Comparison of ENCODE assay signal across 19 cellular contexts in the genomic region with DNA sequence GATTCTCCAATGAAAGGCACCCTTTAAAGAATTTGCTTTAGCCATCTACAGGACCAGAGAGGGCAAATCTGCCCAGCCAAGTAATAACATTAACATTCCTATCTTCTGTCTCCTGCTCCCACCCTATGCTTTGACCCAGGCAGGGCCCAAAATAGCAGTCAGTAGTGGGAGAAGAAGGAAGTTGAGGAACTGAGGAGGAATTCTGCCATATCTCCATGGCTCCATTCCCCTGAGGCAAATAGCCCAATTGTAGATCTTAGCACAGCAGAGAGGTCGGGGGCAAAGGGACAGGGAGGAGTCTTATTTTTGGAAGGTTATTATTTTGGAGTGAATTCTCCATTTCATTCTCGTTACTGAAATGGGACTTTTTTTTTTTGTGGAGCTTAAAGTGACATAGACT.
DNase-seq lines count a peak whose midpoint lies in the region; ATAC-seq, FAIRE-seq and TF ChIP-seq lines count a peak whose summit lies in the region.
"Had no signal": no experiment of that assay in that cellular context is flagged by ENCODE, and none has a peak within 500 bp of the region (broad histone marks: within the 10 kb centered on the region; RNA-seq: fewer than 3 reads in every experiment).

No MANE protein-coding gene starts in this region.

- H3K9me3 ChIP-seq in A549, result no peaks in the 10 kb centered on the region
- H3K9me3 ChIP-seq in K562 (replicated peaks; ENCODE audit: control insufficient read depth, insufficient read depth, low read depth, low read length), result no peaks in the 10 kb centered on the region
- H3K9me3 ChIP-seq in trophoblast cell (ENCODE audit: insufficient read depth, low read depth, low read length), result no peaks in the 10 kb centered on the region

- no peaks in the 10 kb centered on the region for H3K9me1 ChIP-seq in K562 (ENCODE audit: control insufficient read depth, insufficient read depth, low read length)

- H2BK5ac ChIP-seq in trophoblast cell (ENCODE audit: low read depth, low read length, poor library complexity), result no peak overlapping the region

- H4K20me1 ChIP-seq in K562 (replicated peaks; ENCODE audit: control insufficient read depth, insufficient read depth, low read length), result no peaks in the 10 kb centered on the region

- TF ChIP-seq POLR2A in A549 (IDR thresholded peaks at IDR 0.05; ENCODE audit: low read length), result no peak
- no peak for TF ChIP-seq POLR2A in K562 (conservative IDR thresholded peaks at IDR 0.05)

- no peak overlapping the region for H3K23ac ChIP-seq in trophoblast cell (ENCODE audit: low read length)

- POLR2A ChIA-PET in A549 (lab: Yijun Ruan, JAX), result interaction anchor here (0.6 kb wide), 1 partner anchor 160 kb away, joined by 3 read pairs; the partner anchor contains the start of gene C9orf72
- POLR2A ChIA-PET in K562 (lab: Yijun Ruan, JAX), result no interaction called here

- peaks cover 4% of the 10 kb centered on the region for H3K79me1 ChIP-seq in trophoblast cell (ENCODE audit: low read length)

- CTCF ChIA-PET in A549 (lab: Yijun Ruan, JAX) (interaction anchor here (1.1 to 2.8 kb wide), 3 partner anchors 13 to 116 kb away, joined by 3 to 6 read pairs (median 3); partner anchors contain the start of gene MOB3B), K562 (lab: Yijun Ruan, JAX; ENCODE audit: low intra/inter-chr PET ratio) (no interaction called here)

- H2BK120ac ChIP-seq in trophoblast cell (ENCODE audit: insufficient read depth, low read length, poor library complexity), result no peak overlapping the region

- TF ChIP-seq RAD21 in A549 (conservative IDR thresholded peaks at IDR 0.05 in 1 of 2, IDR thresholded peaks at IDR 0.05 in 1 of 2), result no peak
- TF ChIP-seq RAD21 in K562 (CRISPR knock-in tag; conservative IDR thresholded peaks at IDR 0.05 in 1 of 2, IDR thresholded peaks at IDR 0.05 in 1 of 2), result no peak

- no peak overlapping the region for H3K4ac ChIP-seq in trophoblast cell (ENCODE audit: low read depth, low read length)

- H3K4me1 ChIP-seq in A549, result peaks cover 25% of the 10 kb centered on the region
- H3K4me1 ChIP-seq in K562 (replicated peaks in 1 of 2; ENCODE audit: control insufficient read depth in 2 of 2, insufficient read depth in 2 of 2, low read length in 2 of 2), result peaks cover 0 to 10% of the 10 kb centered on the region in 2 experiments; a peak in 3 of 5 replicates
- H3K4me1 ChIP-seq in trophoblast cell (ENCODE audit: control insufficient read depth in 1 of 2, insufficient read depth in 2 of 2, low read length in 2 of 2), result peaks cover 10% of the 10 kb centered on the region in 2 experiments

- intact Hi-C loops in K562 (cut with micrococcal nuclease), result no loop called here
- intact Hi-C loops in left cardiac atrium (cut with DNase I), result no loop called here

- in situ Hi-C loops in K562 (cut with MboI), result no loop called here
- in situ Hi-C loops in KBM-7 (cut with MboI; ENCODE audit: low pct_unique_long_range_greater_than_20kb, low sequenced_read_pairs), result no loop called here
- in situ Hi-C loops in GM13976 (cut with MboI; ENCODE audit: low sequenced_read_pairs, unreplicated experiment), result no loop called here

- H3K4me2 ChIP-seq in A549, result peak overlapping the region; percentile 62
- peak overlapping the region; percentile 5; the same call in 1 of the 2 replicates for H3K4me2 ChIP-seq in K562 (ENCODE audit: insufficient read depth, low read length)
- no peak overlapping the region for H3K4me2 ChIP-seq in trophoblast cell (ENCODE audit: low read length)
- H3K4me2 ChIP-seq: PC-9 had no signal

- BruUV-seq in K562 (replicated peaks; lab: Mats Ljungman, UMichigan), result no TSS peak

- H3K36me3 ChIP-seq in K562 (ENCODE audit: control insufficient read depth, insufficient read depth, low read length) (no peaks in the 10 kb centered on the region), trophoblast cell (ENCODE audit: control insufficient read depth in 1 of 2, insufficient read depth in 2 of 2, low read length in 2 of 2) (peaks cover 0 to 2% of the 10 kb centered on the region in 2 experiments)

- H4K91ac ChIP-seq in trophoblast cell (ENCODE audit: low read depth, low read length), result peak overlapping the region; percentile 23

- H3K4me3 ChIP-seq in A549 (no peak overlapping the region), K562 (no peak overlapping the region), trophoblast cell (ENCODE audit: low read depth, low read length) (no peak overlapping the region)
- H3K4me3 ChIP-seq: PC-9 had no signal

- no peak overlapping the region for H3K18ac ChIP-seq in trophoblast cell (ENCODE audit: low read length)

- no peak overlapping the region for H3K14ac ChIP-seq in trophoblast cell (ENCODE audit: low read length)

- no peak for DNase-seq in A549 (ENCODE audit: low read depth in 1 of 2, low spot score in 1 of 2)
- DNase-seq in K562 (ENCODE audit: extremely low read depth in 1 of 4, low spot score in 3 of 4), result no peak
- no peak for DNase-seq in left cardiac atrium
- no peak for DNase-seq in trophoblast cell
- DNase-seq in GM03348 (ENCODE audit: low spot score), result no peak
- no peak for DNase-seq in KBM-7
- no peak for DNase-seq in GM13976 (ENCODE audit: low spot score)
- DNase-seq: activated CD4-positive, alpha-beta memory T cell treated with anti-CD3 and anti-CD28 coated beads, Interleukin-2, amount 10 ng/mL, durations not matched to agents 7 days and 5 days; amniotic stem cell; Calu3; NCI-H1930; NCI-H524 treated with DMSO at 0.1 percent for 48 hours; nucleus accumbens; PC-9; stimulated activated naive CD4-positive, alpha-beta T cell; SW 1271 had no signal

- no peak overlapping the region for H4K8ac ChIP-seq in trophoblast cell (ENCODE audit: low read depth, low read length)

- no peak overlapping the region for H3K9ac ChIP-seq in K562 (ENCODE audit: insufficient read depth in 1 of 2, low read depth in 2 of 2, low read length in 2 of 2)
- H3K9ac ChIP-seq in trophoblast cell (ENCODE audit: low read length), result no peak overlapping the region

- H3K79me2 ChIP-seq in K562 (ENCODE audit: control insufficient read depth, insufficient read depth, low read length) (peaks cover 69% of the 10 kb centered on the region), trophoblast cell (ENCODE audit: control insufficient read depth, insufficient read depth, low read length, poor library complexity) (peaks cover 1% of the 10 kb centered on the region)

- WGBS in A549 (ENCODE audit: missing lambda C conversion rate), result 25% methylated on average over 2 of the region's 2 CpGs
- WGBS in K562 (ENCODE audit: insufficient coverage, low coverage, missing lambda C conversion rate), result 19% methylated on average over 2 of the region's 2 CpGs
- no CpG with 5 or more reads among the region's 2 CpGs for WGBS in trophoblast cell (ENCODE audit: extremely low coverage, insufficient coverage, insufficient read length)

- H3K27me3 ChIP-seq in K562 (ENCODE audit: control insufficient read depth in 2 of 2, insufficient read depth in 2 of 2, low read length in 2 of 2) (no peaks in the 10 kb centered on the region), trophoblast cell (ENCODE audit: insufficient read depth, low read length) (no peaks in the 10 kb centered on the region)

- H2AFZ ChIP-seq in K562 (ENCODE audit: low read depth, low read length) (no peak overlapping the region), trophoblast cell (ENCODE audit: insufficient read depth, low read length, poor library complexity) (no peak overlapping the region)
- H2AFZ ChIP-seq: PC-9 had no signal

- ATAC-seq in A549 (no peak), K562 (no peak), left cardiac atrium (peak; percentile 58 to 78), GM19351 (IDR thresholded peaks at IDR 0.05; ENCODE audit: unreplicated experiment) (no peak)
- ATAC-seq: activated T-helper 17 cell treated with anti-CD3 and anti-CD28 coated beads, Interleukin-2, amount 50 U/mL, for 72 hours had no signal

- FAIRE-seq in A549 (lab: Jason Lieb, UNC) (no peak), K562 (lab: Jason Lieb, UNC) (no peak)
- FAIRE-seq: small intestine had no signal

- TF ChIP-seq CTCF in A549 (IDR thresholded peaks at IDR 0.05) (no peak), K562 (IDR thresholded peaks at IDR 0.05 in 2 of 3, conservative IDR thresholded peaks at IDR 0.05 in 1 of 3; ENCODE audit: insufficient read depth in 2 of 3, low read depth in 1 of 3, low read length in 3 of 3) (no peak), GM13976 (IDR thresholded peaks at IDR 0.05; ENCODE audit: borderline replicate concordance, control extremely low read depth, extremely low read depth, insufficient read depth, missing control alignments) (no peak)

- no peak overlapping the region for H4K12ac ChIP-seq in trophoblast cell (ENCODE audit: low read depth, low read length)

- H2BK12ac ChIP-seq in trophoblast cell (ENCODE audit: low read length), result no peak overlapping the region

- TF ChIP-seq EP300 in A549 (IDR thresholded peaks at IDR 0.05) (no peak), K562 (IDR thresholded peaks at IDR 0.05; ENCODE audit: low read length) (no peak)

- H2AK5ac ChIP-seq in trophoblast cell (ENCODE audit: low read length), result no peak overlapping the region

- no peak overlapping the region; a peak in 1 of 6 replicates for H3K27ac ChIP-seq in A549
- H3K27ac ChIP-seq in K562 (ENCODE audit: extremely low read depth, low read depth, low read length), result no peak overlapping the region
- peak overlapping the region; percentile 51 for H3K27ac ChIP-seq in trophoblast cell (ENCODE audit: low read depth, low read length)
- H3K27ac ChIP-seq: PC-9 had no signal

TF ChIP-seq in A549, 52 proteins besides CTCF, POLR2A, EP300 and RAD21:
- no peak for TF ChIP-seq CHD2 (IDR thresholded peaks at IDR 0.05; ENCODE audit: low read length, partially characterized antibody)

TF ChIP-seq in K562, 482 proteins besides CTCF, POLR2A, EP300 and RAD21:
- TF ChIP-seq PML (IDR thresholded peaks at IDR 0.05; ENCODE audit: low read length) (no peak), ZNF717 (CRISPR knock-in tag; IDR thresholded peaks at IDR 0.05) (no peak), MAFG (tag; conservative IDR thresholded peaks at IDR 0.05) (no peak), FOSL1 (tag; conservative IDR thresholded peaks at IDR 0.05) (no peak), NFIC (IDR thresholded peaks at IDR 0.05) (no peak), FOXA3 (CRISPR knock-in tag; conservative IDR thresholded peaks at IDR 0.05 in 1 of 2, IDR thresholded peaks at IDR 0.05 in 1 of 2) (no peak), HDAC6 (IDR thresholded peaks at IDR 0.05; ENCODE audit: low read depth, low read length) (no peak), MCM7 (IDR thresholded peaks at IDR 0.05) (no peak), SLC30A9 (CRISPR knock-in tag; IDR thresholded peaks at IDR 0.05) (no peak), SNAPC5 (CRISPR knock-in tag; IDR thresholded peaks at IDR 0.05) (no peak)
TF ChIP-seq in K562: peak in this region for 0.

Comparison
In these comparisons a context has a peak if more than half of its experiments do, and no peak if none do; other contexts are left out.
1. ATAC-seq: peak in left cardiac atrium (2 of 2); none in A549 (0 of 2), K562 (single experiment) and GM19351 (single experiment).